ENCODE assay signal across 8 cellular contexts in genomic region chr13:51584731-51585191, GRCh38.
DNase-seq lines count a peak whose midpoint lies in the region; ATAC-seq lines count a peak whose summit lies in the region.

No MANE protein-coding gene starts in this region.

- peak overlapping the region; percentile 95 for H3K27ac Mint-ChIP-seq in memory B cell

- no peaks in the 10 kb centered on the region for H3K9me3 Mint-ChIP-seq in memory B cell

- H3K4me3 Mint-ChIP-seq in memory B cell = peak overlapping the region; percentile 98

- no peaks in the 10 kb centered on the region for H3K27me3 Mint-ChIP-seq in memory B cell

- ATAC-seq in HG02642 (IDR thresholded peaks at IDR 0.05; ENCODE audit: poor library complexity, unreplicated experiment) (peak; percentile 35), memory B cell (ENCODE audit: low read depth) (peak; percentile 44)

- peaks cover 16% of the 10 kb centered on the region for H3K4me1 Mint-ChIP-seq in memory B cell

- DNase-seq in NCI-H2081 (lab: John Stamatoyannopoulos, UW) (peak; percentile 20 to 54), NCI-H2081 treated with DMSO at 0.1 percent for 48 hours (lab: John Stamatoyannopoulos, UW) (no peak), NCI-H1417 treated with DMSO at 0.1 percent for 48 hours (lab: John Stamatoyannopoulos, UW) (peak; percentile 69), memory B cell (ENCODE audit: low spot score in 2 of 2) (peak in 1 of 2 donors; percentile 61)
- peak; percentile 48 to 55 for DNase-seq in activated CD4-positive, alpha-beta T cell treated with anti-CD3 and anti-CD28 coated beads, Interleukin-2, amount 50 U/mL, for 4 hours
- peak; percentile 65 for DNase-seq in effector CD4-positive, alpha-beta T cell
- DNase-seq in stimulated activated CD8-positive, alpha-beta memory T cell treated with anti-CD3 and anti-CD28 coated beads, Interleukin-15, amount 100 ng/mL, for 24 hours (ENCODE audit: low read depth) = peak; percentile 25

- peaks cover 2% of the 10 kb centered on the region for H3K36me3 Mint-ChIP-seq in memory B cell
